8 cellular contexts compared by ENCODE assay signal in genomic region chr11:65551572-65552398, GRCh38. TPM values are rescaled to one million over a fixed set of nuclear protein-coding genes. Genes with fewer than 3 reads are reported as not detected.
DNase-seq lines count a peak whose midpoint lies in the region; ATAC-seq and TF ChIP-seq lines count a peak whose summit lies in the region.

No MANE protein-coding gene starts in this region.

- H3K4me1 Mint-ChIP-seq in H9 = peaks cover 37 to 59% of the 10 kb centered on the region in 2 experiments
- H3K4me1 Mint-ChIP-seq in activated T-cell treated with anti-CD3 and anti-CD28 coated beads, Interleukin-2, amount 50 U/mL, for 72 hours (ENCODE audit: low read depth) = peaks cover 77% of the 10 kb centered on the region

- H3K9me3 ChIP-seq in H9 (ENCODE audit: control insufficient read depth, low read depth, low read length) (no peaks in the 10 kb centered on the region), spleen (no peaks in the 10 kb centered on the region)

- no peaks in the 10 kb centered on the region; a peak in 1 of 5 replicates for H3K9me3 Mint-ChIP-seq in H9
- H3K9me3 Mint-ChIP-seq in activated T-cell treated with anti-CD3 and anti-CD28 coated beads, Interleukin-2, amount 50 U/mL, for 72 hours = no peaks in the 10 kb centered on the region

- H3K4me1 ChIP-seq in H9 (ENCODE audit: insufficient read depth, low read length) (peaks cover 6% of the 10 kb centered on the region; the same call in 1 of the 2 replicates), spleen (peaks cover 57 to 88% (median 79%) of the 10 kb centered on the region in 6 donors)

- no peaks in the 10 kb centered on the region for H3K36me3 Mint-ChIP-seq in H9 (ENCODE audit: insufficient read depth in 1 of 3, low read depth in 3 of 3)
- H3K36me3 Mint-ChIP-seq in activated T-cell treated with anti-CD3 and anti-CD28 coated beads, Interleukin-2, amount 50 U/mL, for 72 hours (ENCODE audit: insufficient read depth in 2 of 2) = peaks cover 13 to 23% of the 10 kb centered on the region in 2 donors

- DNase-seq in DMS53 (lab: John Stamatoyannopoulos, UW) (peak; percentile 98), H9 (peak; percentile 83), NCI-H526 treated with DMSO at 0.1 percent for 48 hours (lab: John Stamatoyannopoulos, UW) (peak; percentile 58), germinal center (ENCODE audit: low spot score) (peak; percentile 69), spleen (peak; percentile 94)
- peak; percentile 75 to 76 for DNase-seq in activated T-cell treated with anti-CD3 and anti-CD28 coated beads, Interleukin-2, amount 50 U/mL, for 72 hours

- H2AK5ac ChIP-seq in H9 (ENCODE audit: insufficient read length, low read length) = no peak overlapping the region

- WGBS in H9 (ENCODE audit: extremely low coverage, insufficient read length, low lambda C conversion rate) = no CpG with 5 or more reads among the region's 18 CpGs
- WGBS in spleen, 5 donors = 43 to 57% (median 47%) methylated on average over 11 to 18 of the region's 18 CpGs

- no peak overlapping the region for H3T11ph ChIP-seq in H9 (ENCODE audit: low read length)

- no peak overlapping the region; a peak in 2 of 7 replicates for H3K27ac Mint-ChIP-seq in H9
- H3K27ac Mint-ChIP-seq in activated T-cell treated with anti-CD3 and anti-CD28 coated beads, Interleukin-2, amount 50 U/mL, for 72 hours = peak overlapping the region; percentile 5

- intact Hi-C loops in spleen (cut with DNase I; ENCODE audit: low total_unique reads) = no loop called here

- H4K5ac ChIP-seq in H9 (ENCODE audit: insufficient read length, low read depth, low read length) = no peak overlapping the region

- TF ChIP-seq POLR2A in spleen (IDR thresholded peaks at IDR 0.05) = no peak

- peaks cover 76% of the 10 kb centered on the region for H3K27me3 Mint-ChIP-seq in H9 (ENCODE audit: low read depth)
- no peaks in the 10 kb centered on the region for H3K27me3 Mint-ChIP-seq in activated T-cell treated with anti-CD3 and anti-CD28 coated beads, Interleukin-2, amount 50 U/mL, for 72 hours (ENCODE audit: low read depth)

- no peaks in the 10 kb centered on the region; the same call in 1 of the 2 replicates for H3K27me3 ChIP-seq in H9 (ENCODE audit: insufficient read depth, low read length)
- no peaks in the 10 kb centered on the region for H3K27me3 ChIP-seq in spleen (replicated peaks in 1 of 7)

- H3K14ac ChIP-seq in H9 (ENCODE audit: insufficient read depth, low read length) = no peak overlapping the region

- H3K36me3 ChIP-seq in spleen = peaks cover 0 to 7% (median 0%) of the 10 kb centered on the region in 6 donors

- peak overlapping the region in 1 of 8 donors; percentile 9 for H3K4me3 ChIP-seq in spleen

- no peak overlapping the region for H2BK5ac ChIP-seq in H9 (ENCODE audit: insufficient read length, low read length)

- no peaks in the 10 kb centered on the region for H3K79me2 ChIP-seq in H9 (ENCODE audit: insufficient read depth, low read length)

- H2AFZ ChIP-seq in H9 (ENCODE audit: low read length) = no peak overlapping the region

- H3K18ac ChIP-seq in H9 (ENCODE audit: insufficient read length, low read depth, low read length) = no peak overlapping the region

- no peak overlapping the region for H3K4me2 ChIP-seq in H9 (ENCODE audit: insufficient read depth, insufficient read length, low read length)

- no peak overlapping the region for H4K8ac ChIP-seq in H9 (replicated peaks; ENCODE audit: insufficient read length, low read depth, low read length)

- no peak overlapping the region for H2BK20ac ChIP-seq in H9 (ENCODE audit: low read depth, low read length, poor library complexity, severe bottlenecking)

- ATAC-seq in activated T-cell treated with anti-CD3 and anti-CD28 coated beads, Interleukin-2, amount 50 U/mL, for 72 hours (replicated peaks in 1 of 2) = peak; percentile 47
- no peak for ATAC-seq in HG03095 (IDR thresholded peaks at IDR 0.05; ENCODE audit: unreplicated experiment)
- ATAC-seq in HG03439 (IDR thresholded peaks at IDR 0.05; ENCODE audit: unreplicated experiment) = no peak

- no peaks in the 10 kb centered on the region for H3K23me2 ChIP-seq in H9 (ENCODE audit: insufficient read length, low read depth, low read length, poor library complexity, severe bottlenecking)

- H3K27ac ChIP-seq in H9 (ENCODE audit: insufficient read length, low read depth, low read length) (no peak overlapping the region), spleen (peak overlapping the region in 4 of 8 donors; percentile 27 to 91 (median 70))

- no peak overlapping the region for H3K4ac ChIP-seq in H9 (ENCODE audit: low read depth, low read length)

- no peak overlapping the region for H2BK15ac ChIP-seq in H9 (ENCODE audit: low read depth, low read length)

- no peaks in the 10 kb centered on the region for H3K79me1 ChIP-seq in H9 (ENCODE audit: insufficient read depth, low read depth, low read length, poor library complexity, severe bottlenecking)

- H3K23ac ChIP-seq in H9 (ENCODE audit: insufficient read length, low read depth, low read length) = no peak overlapping the region

- no peaks in the 10 kb centered on the region for H4K20me1 ChIP-seq in H9 (ENCODE audit: control insufficient read depth, insufficient read depth, insufficient read length)

- no peak overlapping the region for H4K91ac ChIP-seq in H9 (ENCODE audit: insufficient read length, low read depth, low read length)

- no peak overlapping the region for H3K56ac ChIP-seq in H9 (ENCODE audit: insufficient read length, low read depth, low read length)

- H2BK120ac ChIP-seq in H9 (ENCODE audit: low read depth, low read length, poor library complexity, severe bottlenecking) = no peak overlapping the region

- H3K9ac ChIP-seq in H9 (ENCODE audit: extremely low read depth, insufficient read length, low read length) = no peak overlapping the region

- TF ChIP-seq CTCF in H9 (conservative IDR thresholded peaks at IDR 0.05) = peak; percentile 74
- TF ChIP-seq CTCF in spleen (IDR thresholded peaks at IDR 0.05 in 8 of 11, conservative IDR thresholded peaks at IDR 0.05 in 3 of 11) = peak; percentile 24 to 88 (median 65)

- H2BK12ac ChIP-seq in H9 (ENCODE audit: insufficient read length, low read depth, low read length) = no peak overlapping the region

- H3K4me3 Mint-ChIP-seq in H9 = peak overlapping the region in 1 of 2 experiments; percentile 56; a peak in 3 of 5 replicates
- peak overlapping the region in 1 of 2 donors; percentile 38 for H3K4me3 Mint-ChIP-seq in activated T-cell treated with anti-CD3 and anti-CD28 coated beads, Interleukin-2, amount 50 U/mL, for 72 hours

RNA-seq across cellular contexts. Expression of gene LTBP3, which starts 6.4 kb away (rescaled TPM):
- 10.6 and 12.1 TPM in 2 replicates for total RNA-seq in H9 (2021)
- 100 to 1,000 TPM; 106 TPM for total RNA-seq in activated T-cell treated with anti-CD3 and anti-CD28 coated beads, Interleukin-2, amount 50 U/mL, for 72 hours
- 100 to 1,000 TPM in 2 of 7 donors, 10 to 100 TPM in 5; 81.6 to 137 (median 95.8) TPM for total RNA-seq in spleen
- polyA plus RNA-seq in spleen = 10 to 100 TPM; 20.6 to 57.0 (median 27.6) TPM

RNA-seq across cellular contexts. Expression of gene ZNRD2, which starts 18.5 kb away (rescaled TPM):
- total RNA-seq in H9 (2021) (43.7 and 45.8 TPM in 2 replicates), spleen (10 to 100 TPM; 20.9 to 68.8 (median 34.4) TPM)
- total RNA-seq in activated T-cell treated with anti-CD3 and anti-CD28 coated beads, Interleukin-2, amount 50 U/mL, for 72 hours = 10 to 100 TPM; 23.5 to 25.1 TPM
- 10 to 100 TPM; 32.6 to 49.5 (median 42.5) TPM for polyA plus RNA-seq in spleen

RNA-seq across cellular contexts. Expression of gene FAM89B, which starts 20.6 kb away (rescaled TPM):
- total RNA-seq in H9 (2021) = 20.0 and 21.7 TPM in 2 replicates
- total RNA-seq in activated T-cell treated with anti-CD3 and anti-CD28 coated beads, Interleukin-2, amount 50 U/mL, for 72 hours = 10 to 100 TPM; 21.4 to 26.7 TPM
- total RNA-seq in spleen = 10 to 100 TPM; 34.5 to 59.0 (median 48.4) TPM
- polyA plus RNA-seq in spleen = 10 to 100 TPM; 43.0 to 66.1 (median 50.1) TPM

RNA-seq across cellular contexts. Expression of gene EHBP1L1, which starts 24.1 kb away (rescaled TPM):
- total RNA-seq in H9 (2021) (13.8 and 14.5 TPM in 2 replicates), spleen (100 to 1,000 TPM; 151 to 365 (median 242) TPM)
- total RNA-seq in activated T-cell treated with anti-CD3 and anti-CD28 coated beads, Interleukin-2, amount 50 U/mL, for 72 hours = 100 to 1,000 TPM in 1 of 2 donors, 10 to 100 TPM in 1; 93.9 to 113 TPM
- 100 to 1,000 TPM in 2 of 3 donors, 10 to 100 TPM in 1; 44.3 to 174 (median 116) TPM for polyA plus RNA-seq in spleen

RNA-seq across cellular contexts. Expression of gene SCYL1, which starts 26.9 kb away (rescaled TPM):
- total RNA-seq in H9 (2021) (54.7 and 56.0 TPM in 2 replicates), spleen (100 to 1,000 TPM in 2 of 7 donors, 10 to 100 TPM in 5; 64.7 to 125 (median 77.4) TPM)
- 10 to 100 TPM; 77.9 to 83.4 TPM for total RNA-seq in activated T-cell treated with anti-CD3 and anti-CD28 coated beads, Interleukin-2, amount 50 U/mL, for 72 hours
- polyA plus RNA-seq in spleen = 10 to 100 TPM; 52.4 to 70.6 (median 60.7) TPM

Comparison
In these comparisons a context has a peak if more than half of its experiments do, and no peak if none do; other contexts are left out.
1. ATAC-seq: peak in activated T-cell treated with anti-CD3 and anti-CD28 coated beads, Interleukin-2, amount 50 U/mL, for 72 hours (2 of 2); none in HG03095 (single experiment) and HG03439 (single experiment).
2. Peak in every context shown above with its lines, with median percentiles within 50 percentile points of each other: DNase-seq.